25 cellular contexts compared by ENCODE assay signal in the genomic region with DNA sequence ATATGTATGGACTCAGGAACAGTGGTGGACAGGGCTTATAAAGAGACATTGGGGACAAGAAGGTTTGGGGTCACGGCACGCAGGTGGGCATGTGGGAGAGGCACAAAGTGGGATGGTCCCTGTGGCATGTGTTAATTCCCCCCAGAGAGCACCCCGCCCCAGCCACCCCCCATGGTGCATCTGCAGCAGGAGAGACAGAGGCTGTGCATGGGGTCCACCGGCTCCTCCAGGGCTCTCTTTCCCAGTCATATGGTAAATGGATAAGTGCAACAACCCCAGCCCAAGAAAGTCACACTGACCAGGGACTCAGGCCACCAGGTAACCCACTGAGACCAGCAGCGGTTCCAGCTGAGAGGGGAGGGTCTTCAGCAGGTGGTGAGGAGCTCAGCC.
"Had no signal": no experiment of that assay in that cellular context is flagged by ENCODE, and none has a peak within 500 bp of the region (broad histone marks: within the 10 kb centered on the region; RNA-seq: fewer than 3 reads in every experiment).

No MANE protein-coding gene starts in this region.

- H3K4me3 ChIP-seq: dorsolateral prefrontal cortex, gastroesophageal sphincter, heart left ventricle, hepatocyte, left lung, ovary, psoas muscle, sigmoid colon, stomach, thyroid gland, vagina had no signal

- H3K27ac Mint-ChIP-seq: nephron progenitor cell; stimulated activated effector memory CD8-positive, alpha-beta T cell treated with anti-CD3 and anti-CD28 coated beads, Interleukin-12 subunit alpha, Interleukin-12 subunit beta, amount 100 ng/mL, for 72 hours had no signal

- H3K27me3 Mint-ChIP-seq: naive thymus-derived CD8-positive, alpha-beta T cell had no signal

- H3K79me2 ChIP-seq: hepatocyte had no signal

- H3K4me3 Mint-ChIP-seq: naive thymus-derived CD8-positive, alpha-beta T cell; nephron progenitor cell; stimulated activated effector memory CD8-positive, alpha-beta T cell treated with anti-CD3 and anti-CD28 coated beads, Interleukin-12 subunit alpha, Interleukin-12 subunit beta, amount 100 ng/mL, for 72 hours had no signal

- H3K4me2 ChIP-seq: hepatocyte had no signal

- H3K4me1 ChIP-seq: heart left ventricle, left lung, psoas muscle, sigmoid colon had no signal

- H3K9me3 Mint-ChIP-seq: stimulated activated effector memory CD8-positive, alpha-beta T cell treated with anti-CD3 and anti-CD28 coated beads, Interleukin-12 subunit alpha, Interleukin-12 subunit beta, amount 100 ng/mL, for 72 hours had no signal

- H2AFZ ChIP-seq: hepatocyte had no signal

- DNase-seq: dorsolateral prefrontal cortex; effector CD4-positive, alpha-beta T cell; foreskin fibroblast; heart left ventricle; left cardiac atrium; left lung; mesenchymal stem cell; naive thymus-derived CD8-positive, alpha-beta T cell; nephron progenitor cell; occipital lobe; ovary; psoas muscle; right cardiac atrium; sigmoid colon; stimulated activated CD4-positive, alpha-beta T cell treated with anti-CD3 and anti-CD28 coated beads, Interleukin-2, amount 100 ng/mL, for 24 hours; stimulated activated CD4-positive, alpha-beta T cell treated with anti-CD3 and anti-CD28 coated beads, Interleukin-4, amount 100 ng/mL, for 24 hours; stimulated activated naive CD4-positive, alpha-beta T cell treated with Interleukin-2 at 50 U/mL for 16 hours; stomach; thyroid gland; trophoblast cell had no signal

- H3K36me3 Mint-ChIP-seq: stimulated activated effector memory CD8-positive, alpha-beta T cell treated with anti-CD3 and anti-CD28 coated beads, Interleukin-12 subunit alpha, Interleukin-12 subunit beta, amount 100 ng/mL, for 72 hours had no signal

- H3K9me3 ChIP-seq: gastroesophageal sphincter, heart left ventricle, left lung, ovary, psoas muscle, sigmoid colon, stomach, thyroid gland, vagina had no signal

- H3K27ac ChIP-seq: dorsolateral prefrontal cortex, epithelial cell of prostate, gastroesophageal sphincter, heart left ventricle, hepatocyte, left lung, ovary, psoas muscle, sigmoid colon, stomach, thyroid gland, vagina had no signal

- H3K36me3 ChIP-seq: gastroesophageal sphincter, heart left ventricle, left lung, ovary, sigmoid colon, stomach, thyroid gland, vagina had no signal

- H3K27me3 ChIP-seq: gastroesophageal sphincter, hepatocyte, ovary, sigmoid colon, thyroid gland, vagina had no signal
